Comparison of ENCODE assay signal across 8 cellular contexts in the genomic region with DNA sequence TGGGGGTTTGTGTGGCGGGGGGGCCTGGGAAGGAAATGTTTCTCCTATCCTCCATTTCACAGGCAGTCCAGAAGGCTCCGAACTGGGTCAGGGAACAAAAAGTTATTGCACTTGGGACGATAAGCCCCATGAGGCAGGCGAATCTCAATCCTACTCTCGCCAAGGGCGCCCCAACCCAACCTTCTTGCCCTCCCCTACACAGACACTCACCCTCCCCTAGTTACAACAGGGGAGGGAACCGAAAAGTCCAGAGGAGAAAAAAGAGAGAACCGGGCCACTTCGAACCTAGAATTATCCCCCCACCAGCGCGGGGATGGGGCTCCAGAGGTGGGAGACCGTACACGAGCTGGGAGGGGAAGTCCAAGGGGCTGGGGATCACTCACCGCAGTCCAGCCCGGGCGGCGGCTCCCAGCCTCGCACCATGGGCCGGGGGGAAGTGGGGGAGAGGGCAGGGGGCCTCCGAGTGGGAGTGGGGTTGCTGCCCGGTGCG. TPM values are rescaled to one million over a fixed set of nuclear protein-coding genes. Genes with fewer than 3 reads are reported as not detected.
DNase-seq lines count a peak whose midpoint lies in the region; ATAC-seq and TF ChIP-seq lines count a peak whose summit lies in the region.

No MANE protein-coding gene starts in this region.

- no peaks in the 10 kb centered on the region for H3K36me3 ChIP-seq in SK-N-MC (ENCODE audit: insufficient read depth, low read length)

- H3K27ac Mint-ChIP-seq in neural crest cell (ENCODE audit: unreplicated experiment): peak overlapping the region; percentile 44

- ATAC-seq in activated CD4-positive, CD25-positive, alpha-beta regulatory T cell treated with anti-CD3 and anti-CD28 coated beads, Interleukin-2, amount 50 U/mL, for 24 hours: peak; percentile 18 to 21
- ATAC-seq in HG02938 (IDR thresholded peaks at IDR 0.05; ENCODE audit: unreplicated experiment) (peak; percentile 26), esophagus mucosa (peak; percentile 28)

- H3K27me3 Mint-ChIP-seq in neural crest cell (ENCODE audit: low read depth): peaks cover 6% of the 10 kb centered on the region

- peak overlapping the region; percentile 98 for H3K4me3 ChIP-seq in SK-N-MC

- H3K4me1 Mint-ChIP-seq in neural crest cell: peaks cover 42% of the 10 kb centered on the region

- peak overlapping the region; percentile 91 for H3K9ac ChIP-seq in SK-N-MC (ENCODE audit: insufficient read length)

- DNase-seq in activated CD4-positive, CD25-positive, alpha-beta regulatory T cell treated with anti-CD3 and anti-CD28 coated beads, Interleukin-2, amount 50 U/mL, for 72 hours: no peak
- DNase-seq in SK-N-MC (ENCODE audit: low read depth, low spot score): no peak
- no peak for DNase-seq in neural crest cell (ENCODE audit: low read depth, low spot score)
- no peak for DNase-seq in NCI-H2227 treated with DMSO at 0.1 percent for 48 hours (lab: John Stamatoyannopoulos, UW)
- no peak for DNase-seq in NCI-H1436 treated with DMSO at 0.1 percent for 48 hours (lab: John Stamatoyannopoulos, UW)

- no peaks in the 10 kb centered on the region for H3K36me3 Mint-ChIP-seq in neural crest cell (ENCODE audit: low read depth)

- H3K9me3 Mint-ChIP-seq in neural crest cell: no peaks in the 10 kb centered on the region

- no peak for TF ChIP-seq CTCF in neural crest cell (conservative IDR thresholded peaks at IDR 0.05)

- no peak overlapping the region; the same call in 1 of the 2 replicates for H3K27ac ChIP-seq in SK-N-MC

- H3K4me3 Mint-ChIP-seq in neural crest cell: peak overlapping the region; percentile 95

- no peaks in the 10 kb centered on the region for H3K9me3 ChIP-seq in SK-N-MC (ENCODE audit: low read depth, low read length)

RNA-seq across cellular contexts. Expression of a gene that starts 0.4 kb away (rescaled TPM):
- total RNA-seq in esophagus mucosa (9.6 TPM), neural crest cell (14.8 and 17.2 TPM in 2 replicates)

RNA-seq across cellular contexts. Expression of a gene that starts 17.1 kb away (rescaled TPM):
- total RNA-seq in esophagus mucosa: 5.1 TPM
- total RNA-seq in neural crest cell: 13.6 and 15.0 TPM in 2 replicates

RNA-seq across cellular contexts. Expression of a gene that starts 21.1 kb away (rescaled TPM):
- 29.1 TPM for total RNA-seq in esophagus mucosa
- 21.9 and 24.8 TPM in 2 replicates for total RNA-seq in neural crest cell

RNA-seq across cellular contexts. Expression of a gene that starts 35.7 kb away (rescaled TPM):
- total RNA-seq in esophagus mucosa (77.7 TPM), neural crest cell (375 and 379 TPM in 2 replicates)

RNA-seq across cellular contexts. Expression of a gene that starts 47.8 kb away (rescaled TPM):
- total RNA-seq in esophagus mucosa: not detected
- not detected in 2 replicates for total RNA-seq in neural crest cell
